ENCODE assay signal across 1 cellular context in genomic region chr17:32517982-32518381, GRCh38.
TF ChIP-seq lines count a peak whose summit lies in the region.

No MANE protein-coding gene starts in this region.

TF ChIP-seq in GM12878, 131 proteins besides CTCF, POLR2A, EP300 and RAD21 (continued from another document):
- no peak for TF ChIP-seq IRF5 (IDR thresholded peaks at IDR 0.05; ENCODE audit: borderline replicate concordance)
- no peak for TF ChIP-seq ATF3 (IDR thresholded peaks at IDR 0.05; ENCODE audit: borderline replicate concordance, extremely low read depth, low read depth, low read length)
- no peak for TF ChIP-seq RFX5 (IDR thresholded peaks at IDR 0.05; ENCODE audit: low read depth, low read length)
- no peak for TF ChIP-seq PAX5 (IDR thresholded peaks at IDR 0.05; ENCODE audit: borderline replicate concordance, low read depth, low read length)
- TF ChIP-seq BCLAF1 (IDR thresholded peaks at IDR 0.05) = no peak
- no peak for TF ChIP-seq SRF (IDR thresholded peaks at IDR 0.05; ENCODE audit: low read depth in 2 of 2, low read length in 2 of 2)
- no peak for TF ChIP-seq TARDBP (IDR thresholded peaks at IDR 0.05; ENCODE audit: borderline replicate concordance)
- no peak for TF ChIP-seq RUNX3 (IDR thresholded peaks at IDR 0.05; ENCODE audit: low read length)
- TF ChIP-seq REST (IDR thresholded peaks at IDR 0.05; ENCODE audit: low read depth, low read length) = no peak
- TF ChIP-seq ATF2 (IDR thresholded peaks at IDR 0.05; ENCODE audit: low read length) = no peak
- TF ChIP-seq HDAC6 (IDR thresholded peaks at IDR 0.05; ENCODE audit: unreplicated experiment) = no peak
- TF ChIP-seq SPI1 (IDR thresholded peaks at IDR 0.05; ENCODE audit: borderline replicate concordance, insufficient read depth, low read depth, low read length) = no peak
- no peak for TF ChIP-seq MLLT1 (IDR thresholded peaks at IDR 0.05)
- no peak for TF ChIP-seq PAX8 (IDR thresholded peaks at IDR 0.05)
